ENCODE assay signal across 1 cellular context in the genomic region with DNA sequence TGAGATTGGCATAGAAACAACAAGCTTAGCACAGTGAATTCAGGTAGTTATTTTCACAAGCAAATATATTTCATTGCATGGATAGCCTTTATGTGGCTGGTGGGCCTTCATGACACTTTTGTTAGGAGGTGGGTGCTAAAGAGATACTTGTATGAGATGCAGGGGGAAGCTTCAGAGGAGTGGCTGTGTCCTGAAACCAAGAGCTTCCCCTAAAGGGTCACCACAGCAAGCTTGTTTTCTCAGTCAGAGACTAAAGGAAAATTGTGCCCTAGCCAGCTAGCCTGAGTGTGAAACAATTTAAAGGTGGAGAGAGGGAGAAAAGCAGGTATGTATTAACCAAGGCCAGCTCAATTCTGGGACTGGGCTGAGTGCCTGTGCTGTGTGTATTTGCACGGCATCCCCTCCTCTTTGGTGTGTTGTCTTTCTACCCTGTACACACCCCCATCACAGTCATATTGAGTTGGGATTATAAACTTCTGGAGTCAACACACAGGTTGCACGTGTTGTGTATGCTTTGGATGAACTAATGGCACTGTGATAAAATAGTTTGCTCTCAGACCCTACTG.
TF ChIP-seq lines count a peak whose summit lies in the region.

No MANE protein-coding gene starts in this region.

TF ChIP-seq in IMR-90, 13 proteins besides CTCF, POLR2A, EP300 and RAD21 (continued from another document):
- TF ChIP-seq, protein P1, sequence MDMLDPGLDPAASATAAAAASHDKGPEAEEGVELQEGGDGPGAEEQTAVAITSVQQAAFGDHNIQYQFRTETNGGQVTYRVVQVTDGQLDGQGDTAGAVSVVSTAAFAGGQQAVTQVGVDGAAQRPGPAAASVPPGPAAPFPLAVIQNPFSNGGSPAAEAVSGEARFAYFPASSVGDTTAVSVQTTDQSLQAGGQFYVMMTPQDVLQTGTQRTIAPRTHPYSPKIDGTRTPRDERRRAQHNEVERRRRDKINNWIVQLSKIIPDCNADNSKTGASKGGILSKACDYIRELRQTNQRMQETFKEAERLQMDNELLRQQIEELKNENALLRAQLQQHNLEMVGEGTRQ (IDR thresholded peaks at IDR 0.05; ENCODE audit: low read depth, low read length), result no peak
- TF ChIP-seq RFX5 (IDR thresholded peaks at IDR 0.05; ENCODE audit: low read depth, low read length) (no peak), MXI1 (IDR thresholded peaks at IDR 0.05; ENCODE audit: borderline replicate concordance, low read depth, low read length) (no peak), NFE2L2 (IDR thresholded peaks at IDR 0.05; ENCODE audit: low read depth, low read length) (no peak), CEBPB (IDR thresholded peaks at IDR 0.05; ENCODE audit: low read depth, low read length) (no peak), RCOR1 (IDR thresholded peaks at IDR 0.05; ENCODE audit: insufficient replicate concordance, low read length) (no peak), MAFK (IDR thresholded peaks at IDR 0.05; ENCODE audit: low read depth, low read length) (no peak)
- TF ChIP-seq, protein P2, sequence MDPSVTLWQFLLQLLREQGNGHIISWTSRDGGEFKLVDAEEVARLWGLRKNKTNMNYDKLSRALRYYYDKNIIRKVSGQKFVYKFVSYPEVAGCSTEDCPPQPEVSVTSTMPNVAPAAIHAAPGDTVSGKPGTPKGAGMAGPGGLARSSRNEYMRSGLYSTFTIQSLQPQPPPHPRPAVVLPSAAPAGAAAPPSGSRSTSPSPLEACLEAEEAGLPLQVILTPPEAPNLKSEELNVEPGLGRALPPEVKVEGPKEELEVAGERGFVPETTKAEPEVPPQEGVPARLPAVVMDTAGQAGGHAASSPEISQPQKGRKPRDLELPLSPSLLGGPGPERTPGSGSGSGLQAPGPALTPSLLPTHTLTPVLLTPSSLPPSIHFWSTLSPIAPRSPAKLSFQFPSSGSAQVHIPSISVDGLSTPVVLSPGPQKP (IDR thresholded peaks at IDR 0.05; ENCODE audit: borderline replicate concordance, low read depth, low read length), result no peak
